ENCODE assay signal across 1 cellular context in the genomic region with DNA sequence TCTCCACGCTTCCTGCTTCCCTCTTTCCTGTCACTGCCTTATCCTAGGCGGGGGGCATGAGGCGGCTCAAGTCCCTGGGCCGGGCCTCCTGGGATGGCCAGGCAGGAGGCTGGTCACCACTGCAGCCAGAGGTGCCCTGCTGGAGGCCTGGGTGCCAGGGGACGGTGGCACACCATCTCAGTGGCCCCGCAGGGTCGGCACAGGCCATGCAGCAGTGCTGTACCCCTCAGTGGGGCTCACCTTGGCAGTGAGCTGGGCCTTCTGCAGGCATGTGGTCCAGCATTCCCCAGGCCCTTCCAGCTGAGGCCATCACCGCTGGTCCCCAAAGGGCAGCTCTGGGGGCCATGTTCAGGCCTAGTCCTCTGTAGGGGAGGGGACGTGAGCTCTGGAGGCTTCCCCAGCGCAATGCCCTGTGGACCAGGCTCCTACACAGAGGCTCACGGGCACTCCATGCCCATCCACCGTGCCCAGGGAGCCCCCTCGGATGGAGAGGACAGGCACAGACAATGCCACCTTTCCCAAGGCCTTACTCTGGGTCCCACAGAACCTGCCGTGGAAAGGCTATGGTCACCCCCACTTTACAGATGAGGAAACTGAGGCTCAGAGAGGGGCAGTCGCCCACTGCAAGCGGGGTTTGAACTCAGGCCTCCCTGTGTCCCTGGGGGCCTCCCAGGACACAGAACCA.
TF ChIP-seq lines count a peak whose summit lies in the region.

No MANE protein-coding gene starts in this region.

TF ChIP-seq in WTC11, 78 proteins besides CTCF, POLR2A, EP300 and RAD21 (continued from another document):
- TF ChIP-seq, protein P1, sequence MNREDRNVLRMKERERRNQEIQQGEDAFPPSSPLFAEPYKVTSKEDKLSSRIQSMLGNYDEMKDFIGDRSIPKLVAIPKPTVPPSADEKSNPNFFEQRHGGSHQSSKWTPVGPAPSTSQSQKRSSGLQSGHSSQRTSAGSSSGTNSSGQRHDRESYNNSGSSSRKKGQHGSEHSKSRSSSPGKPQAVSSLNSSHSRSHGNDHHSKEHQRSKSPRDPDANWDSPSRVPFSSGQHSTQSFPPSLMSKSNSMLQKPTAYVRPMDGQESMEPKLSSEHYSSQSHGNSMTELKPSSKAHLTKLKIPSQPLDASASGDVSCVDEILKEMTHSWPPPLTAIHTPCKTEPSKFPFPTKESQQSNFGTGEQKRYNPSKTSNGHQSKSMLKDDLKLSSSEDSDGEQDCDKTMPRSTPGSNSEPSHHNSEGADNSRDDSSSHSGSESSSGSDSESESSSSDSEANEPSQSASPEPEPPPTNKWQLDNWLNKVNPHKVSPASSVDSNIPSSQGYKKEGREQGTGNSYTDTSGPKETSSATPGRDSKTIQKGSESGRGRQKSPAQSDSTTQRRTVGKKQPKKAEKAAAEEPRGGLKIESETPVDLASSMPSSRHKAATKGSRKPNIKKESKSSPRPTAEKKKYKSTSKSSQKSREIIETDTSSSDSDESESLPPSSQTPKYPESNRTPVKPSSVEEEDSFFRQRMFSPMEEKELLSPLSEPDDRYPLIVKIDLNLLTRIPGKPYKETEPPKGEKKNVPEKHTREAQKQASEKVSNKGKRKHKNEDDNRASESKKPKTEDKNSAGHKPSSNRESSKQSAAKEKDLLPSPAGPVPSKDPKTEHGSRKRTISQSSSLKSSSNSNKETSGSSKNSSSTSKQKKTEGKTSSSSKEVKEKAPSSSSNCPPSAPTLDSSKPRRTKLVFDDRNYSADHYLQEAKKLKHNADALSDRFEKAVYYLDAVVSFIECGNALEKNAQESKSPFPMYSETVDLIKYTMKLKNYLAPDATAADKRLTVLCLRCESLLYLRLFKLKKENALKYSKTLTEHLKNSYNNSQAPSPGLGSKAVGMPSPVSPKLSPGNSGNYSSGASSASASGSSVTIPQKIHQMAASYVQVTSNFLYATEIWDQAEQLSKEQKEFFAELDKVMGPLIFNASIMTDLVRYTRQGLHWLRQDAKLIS (CRISPR knock-in tag; IDR thresholded peaks at IDR 0.05; ENCODE audit: borderline replicate concordance): no peak
- TF ChIP-seq TEAD1 (CRISPR knock-in tag; IDR thresholded peaks at IDR 0.05) (no peak), NR2C2 (CRISPR knock-in tag; IDR thresholded peaks at IDR 0.05) (no peak), RELA (CRISPR knock-in tag; IDR thresholded peaks at IDR 0.05; ENCODE audit: borderline replicate concordance) (no peak), ATF6 (CRISPR knock-in tag; IDR thresholded peaks at IDR 0.05) (no peak), NFYB (CRISPR knock-in tag; conservative IDR thresholded peaks at IDR 0.05; ENCODE audit: low read depth) (no peak), ATF1 (CRISPR knock-in tag; IDR thresholded peaks at IDR 0.05) (no peak), SOX15 (CRISPR knock-in tag; IDR thresholded peaks at IDR 0.05) (no peak), SMAD4 (CRISPR knock-in tag; IDR thresholded peaks at IDR 0.05) (no peak), MYBL2 (CRISPR knock-in tag; IDR thresholded peaks at IDR 0.05) (no peak), FOXP1 (CRISPR knock-in tag; IDR thresholded peaks at IDR 0.05; ENCODE audit: borderline replicate concordance) (no peak)
- TF ChIP-seq, protein P2, sequence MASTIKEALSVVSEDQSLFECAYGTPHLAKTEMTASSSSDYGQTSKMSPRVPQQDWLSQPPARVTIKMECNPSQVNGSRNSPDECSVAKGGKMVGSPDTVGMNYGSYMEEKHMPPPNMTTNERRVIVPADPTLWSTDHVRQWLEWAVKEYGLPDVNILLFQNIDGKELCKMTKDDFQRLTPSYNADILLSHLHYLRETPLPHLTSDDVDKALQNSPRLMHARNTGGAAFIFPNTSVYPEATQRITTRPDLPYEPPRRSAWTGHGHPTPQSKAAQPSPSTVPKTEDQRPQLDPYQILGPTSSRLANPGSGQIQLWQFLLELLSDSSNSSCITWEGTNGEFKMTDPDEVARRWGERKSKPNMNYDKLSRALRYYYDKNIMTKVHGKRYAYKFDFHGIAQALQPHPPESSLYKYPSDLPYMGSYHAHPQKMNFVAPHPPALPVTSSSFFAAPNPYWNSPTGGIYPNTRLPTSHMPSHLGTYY (CRISPR knock-in tag; IDR thresholded peaks at IDR 0.05): no peak
